1 cellular context compared by ENCODE assay signal in genomic region chr16:1567988-1568387, GRCh38.
TF ChIP-seq lines count a peak whose summit lies in the region.

No MANE protein-coding gene starts in this region.

TF ChIP-seq in WTC11, 78 proteins besides CTCF, POLR2A, EP300 and RAD21 (continued from another document):
- TF ChIP-seq ZNF281 (CRISPR knock-in tag; IDR thresholded peaks at IDR 0.05): no peak
- no peak for TF ChIP-seq FOXP4 (CRISPR knock-in tag; IDR thresholded peaks at IDR 0.05)
- no peak for TF ChIP-seq MXD4 (CRISPR knock-in tag; IDR thresholded peaks at IDR 0.05; ENCODE audit: borderline replicate concordance)
- TF ChIP-seq JAZF1 (CRISPR knock-in tag; IDR thresholded peaks at IDR 0.05): no peak
- TF ChIP-seq CBFB (CRISPR knock-in tag; IDR thresholded peaks at IDR 0.05; ENCODE audit: low read depth): no peak
- no peak for TF ChIP-seq ZNF317 (CRISPR knock-in tag; IDR thresholded peaks at IDR 0.05; ENCODE audit: borderline replicate concordance, low read depth)
- TF ChIP-seq ZNF263 (CRISPR knock-in tag; IDR thresholded peaks at IDR 0.05; ENCODE audit: low read depth): no peak
- TF ChIP-seq ZNF425 (CRISPR knock-in tag; conservative IDR thresholded peaks at IDR 0.05): no peak
- TF ChIP-seq ZNF138 (CRISPR knock-in tag; conservative IDR thresholded peaks at IDR 0.05): no peak
- TF ChIP-seq EMX1 (CRISPR knock-in tag; IDR thresholded peaks at IDR 0.05): no peak
